Comparison of ENCODE assay signal across 3 cellular contexts in genomic region chr2:241791385-241791784, GRCh38. TPM values are rescaled to one million over a fixed set of nuclear protein-coding genes. Genes with fewer than 3 reads are reported as not detected.
"Had no signal": no experiment of that assay in that cellular context is flagged by ENCODE, and none has a peak within 500 bp of the region (broad histone marks: within the 10 kb centered on the region; RNA-seq: fewer than 3 reads in every experiment).

No MANE protein-coding gene starts in this region.

RNA-seq across cellular contexts. Expression of gene GAL3ST2, which starts 14.8 kb away (rescaled TPM):
- total RNA-seq: Right ventricle myocardium superior; SJCRH30; T-helper 1 cell treated with Interleukin-12 subunit alpha and Interleukin-12 subunit beta and Interleukin-4 antibody, amounts not matched to agents 30 ng/mL and 1 ng/mL, for 36 hours had no signal

RNA-seq across cellular contexts. Expression of gene NEU4, which starts 17.6 kb away (rescaled TPM):
- total RNA-seq: Right ventricle myocardium superior had no signal
